18 cellular contexts compared by ENCODE assay signal in genomic region chr4:7224878-7225533, GRCh38. TPM values are rescaled to one million over a fixed set of nuclear protein-coding genes. Genes with fewer than 3 reads are reported as not detected.
A peak's percentile ranks its signal among the peaks of the same experiment; 100 is the strongest.
DNase-seq lines count a peak whose midpoint lies in the region; ATAC-seq, FAIRE-seq and TF ChIP-seq lines count a peak whose summit lies in the region.
"Had no signal": no experiment of that assay in that cellular context is flagged by ENCODE, and none has a peak within 500 bp of the region (broad histone marks: within the 10 kb centered on the region; RNA-seq: fewer than 3 reads in every experiment).

No MANE protein-coding gene starts in this region.

- TF ChIP-seq POLR2A in HepG2 (IDR thresholded peaks at IDR 0.05; ENCODE audit: insufficient read depth in 1 of 2, low read depth in 2 of 2, low read length in 2 of 2) = no peak

- H3K9ac ChIP-seq in SK-N-SH = no peak overlapping the region
- H3K9ac ChIP-seq in HepG2 (ENCODE audit: insufficient read depth, low read depth, low read length) = no peak overlapping the region

- WGBS in SK-N-SH (ENCODE audit: low lambda C conversion rate) = 83% methylated on average over 9 of the region's 11 CpGs
- 26% methylated on average over 6 of the region's 11 CpGs for WGBS in HepG2 (ENCODE audit: low lambda C conversion rate)

- H3K4me2 ChIP-seq in SK-N-SH = no peak overlapping the region
- H3K4me2 ChIP-seq in HepG2 (ENCODE audit: low read depth, low read length) = no peak overlapping the region
- H3K4me2 ChIP-seq: GM23338 had no signal

- no peaks in the 10 kb centered on the region for H3F3A ChIP-seq in SK-N-SH (replicated peaks; ENCODE audit: insufficient read depth)

- H3K27me3 ChIP-seq in SK-N-SH (ENCODE audit: insufficient read depth) (no peaks in the 10 kb centered on the region; the same call in 1 of the 2 replicates), HepG2 (ENCODE audit: control insufficient read depth in 1 of 2, insufficient read depth in 2 of 2, low read length in 2 of 2) (peaks cover 1 to 23% of the 10 kb centered on the region in 2 experiments; a peak in 4 of 5 replicates)

- no peaks in the 10 kb centered on the region for H3K9me2 ChIP-seq in SK-N-SH

- ATAC-seq in SK-N-SH treated with all-trans-retinoic acid at 6 μM for 48 hours (no peak), HepG2 (peak; percentile 56), GM18907 (IDR thresholded peaks at IDR 0.05; ENCODE audit: unreplicated experiment) (no peak)
- no peak for ATAC-seq in activated naive CD4-positive, alpha-beta T cell treated with anti-CD3 and anti-CD28 coated beads, Interleukin-2, amount 50 U/mL, for 72 hours
- ATAC-seq: GM23338 had no signal

- no peak for TF ChIP-seq EP300 in SK-N-SH (IDR thresholded peaks at IDR 0.05; ENCODE audit: borderline replicate concordance in 1 of 2, low read depth in 1 of 2, low read length in 1 of 2)
- TF ChIP-seq EP300 in HepG2 (IDR thresholded peaks at IDR 0.05; ENCODE audit: low read depth in 2 of 2, low read length in 2 of 2) = no peak
- no peak for TF ChIP-seq EP300 in HepG2 (CRISPR knock-in tag; IDR thresholded peaks at IDR 0.05; ENCODE audit: borderline replicate concordance)

- H3K79me2 ChIP-seq in SK-N-SH (ENCODE audit: insufficient read depth) (no peaks in the 10 kb centered on the region), HepG2 (ENCODE audit: insufficient read depth, low read length) (no peaks in the 10 kb centered on the region)

- no peak overlapping the region for H3K27ac ChIP-seq in SK-N-SH (ENCODE audit: low read depth in 2 of 2, low read length in 1 of 2)
- H3K27ac ChIP-seq in HepG2 (ENCODE audit: extremely low read length, insufficient read depth, low read length) = no peak overlapping the region
- H3K27ac ChIP-seq: C4-2B had no signal

- H3K4me1 ChIP-seq in SK-N-SH (ENCODE audit: control insufficient read depth in 1 of 2, insufficient read depth in 2 of 2, low read depth in 1 of 2, low read length in 1 of 2) = peaks cover 0 to 34% of the 10 kb centered on the region in 2 experiments; a peak in 1 of 4 replicates
- peaks cover 9% of the 10 kb centered on the region; the same call in 1 of the 2 replicates for H3K4me1 ChIP-seq in HepG2 (ENCODE audit: insufficient read depth, low read length)

- in situ Hi-C loops in HepG2 (cut with HindIII; ENCODE audit: extremely low pct_ligation_motif_present, low pct_unique_long_range_greater_than_20kb) = no loop called here

- POLR2A ChIA-PET in SK-N-SH (lab: Yijun Ruan, JAX) (no interaction called here), HepG2 (lab: Yijun Ruan, JAX) (no interaction called here)

- intact Hi-C loops in HepG2 (cut with micrococcal nuclease; ENCODE audit: unreplicated experiment) = no loop called here

- peak overlapping the region; percentile 83 for H3K27ac Mint-ChIP-seq in neural crest cell (ENCODE audit: unreplicated experiment)
- H3K27ac Mint-ChIP-seq in activated naive CD4-positive, alpha-beta T cell treated with anti-CD3 and anti-CD28 coated beads, Interleukin-2, amount 50 U/mL, for 72 hours = no peak overlapping the region
- H3K27ac Mint-ChIP-seq: CD4-positive, alpha-beta memory T cell; GM23338 had no signal

- H3K27me3 Mint-ChIP-seq in neural crest cell (ENCODE audit: low read depth) = no peaks in the 10 kb centered on the region

- no peak for TF ChIP-seq RAD21 in SK-N-SH (IDR thresholded peaks at IDR 0.05; ENCODE audit: low read length)
- no peak for TF ChIP-seq RAD21 in HepG2 (CRISPR knock-in tag; IDR thresholded peaks at IDR 0.05)

- H3K9me3 ChIP-seq in SK-N-SH (no peaks in the 10 kb centered on the region), HepG2 (ENCODE audit: low read length) (no peaks in the 10 kb centered on the region)

- no TSS peak for BruUV-seq in HepG2 (replicated peaks; lab: Mats Ljungman, UMichigan)

- CTCF ChIA-PET in SK-N-SH (lab: Yijun Ruan, JAX) = interaction anchor here (0.6 to 1.5 kb wide), 5 partner anchors 31 to 340 kb away, joined by 3 read pairs; partner anchors contain the start of gene SORCS2
- CTCF ChIA-PET in HepG2 (lab: Yijun Ruan, JAX; ENCODE audit: low intra/inter-chr PET ratio, low total read pairs) = no interaction called here

- no peaks in the 10 kb centered on the region for H3K36me3 ChIP-seq in SK-N-SH (replicated peaks in 1 of 2; ENCODE audit: control insufficient read depth in 1 of 2, insufficient read depth in 2 of 2, low read length in 1 of 2)
- no peaks in the 10 kb centered on the region for H3K36me3 ChIP-seq in HepG2 (replicated peaks in 1 of 2; ENCODE audit: control insufficient read depth in 1 of 2, insufficient read depth in 2 of 2, low read length in 2 of 2)

- no peak for DNase-seq in SK-N-SH
- DNase-seq in HepG2 (ENCODE audit: low spot score) = no peak
- DNase-seq in neural crest cell (ENCODE audit: low read depth, low spot score) = no peak
- DNase-seq in activated naive CD4-positive, alpha-beta T cell treated with anti-CD3 and anti-CD28 coated beads, Interleukin-2, amount 50 U/mL, for 72 hours (ENCODE audit: low spot score in 2 of 2) = no peak
- DNase-seq in NCI-H2081 treated with DMSO at 0.1 percent for 48 hours (lab: John Stamatoyannopoulos, UW) = no peak
- DNase-seq: 8988T; AML-193; CD4-positive, alpha-beta memory T cell; DMS153; EL; H7 had no signal

- H3K4me3 Mint-ChIP-seq in neural crest cell = no peak overlapping the region
- H3K4me3 Mint-ChIP-seq: CD4-positive, alpha-beta memory T cell; GM23338 had no signal

- H3K9me3 Mint-ChIP-seq in neural crest cell = no peaks in the 10 kb centered on the region
- H3K9me3 Mint-ChIP-seq in activated naive CD4-positive, alpha-beta T cell treated with anti-CD3 and anti-CD28 coated beads, Interleukin-2, amount 50 U/mL, for 72 hours = no peaks in the 10 kb centered on the region
- H3K9me3 Mint-ChIP-seq: CD4-positive, alpha-beta memory T cell; GM23338 had no signal

- H4K20me1 ChIP-seq in SK-N-SH (ENCODE audit: insufficient read depth) = no peaks in the 10 kb centered on the region
- no peaks in the 10 kb centered on the region for H4K20me1 ChIP-seq in HepG2 (ENCODE audit: insufficient read depth, low read length)

- TF ChIP-seq CTCF in SK-N-SH (IDR thresholded peaks at IDR 0.05) (no peak), HepG2 (CRISPR knock-in tag; IDR thresholded peaks at IDR 0.05) (no peak), neural crest cell (conservative IDR thresholded peaks at IDR 0.05) (no peak)

- H3K36me3 Mint-ChIP-seq in neural crest cell (ENCODE audit: low read depth) = no peaks in the 10 kb centered on the region
- H3K36me3 Mint-ChIP-seq in activated naive CD4-positive, alpha-beta T cell treated with anti-CD3 and anti-CD28 coated beads, Interleukin-2, amount 50 U/mL, for 72 hours = no peaks in the 10 kb centered on the region
- H3K36me3 Mint-ChIP-seq: CD4-positive, alpha-beta memory T cell had no signal

- H2AFZ ChIP-seq in SK-N-SH (ENCODE audit: low read depth) = no peak overlapping the region
- no peak overlapping the region for H2AFZ ChIP-seq in HepG2 (ENCODE audit: low read length)
- H2AFZ ChIP-seq: GM23338 had no signal

- peaks cover 10% of the 10 kb centered on the region for H3K4me1 Mint-ChIP-seq in neural crest cell
- H3K4me1 Mint-ChIP-seq: CD4-positive, alpha-beta memory T cell; GM23338 had no signal

- H3K4me3 ChIP-seq in SK-N-SH (ENCODE audit: low read depth in 2 of 2, low read length in 1 of 2) (no peak overlapping the region), HepG2 (replicated peaks in 1 of 3; ENCODE audit: insufficient read depth in 1 of 3, low read depth in 2 of 3, low read length in 3 of 3) (no peak overlapping the region)
- H3K4me3 ChIP-seq: GM23338 had no signal

- no peak for FAIRE-seq in HepG2 (lab: Jason Lieb, UNC)
- FAIRE-seq: G401.6, GM12891, HTR-8/SVneo had no signal

TF ChIP-seq in SK-N-SH treated with all-trans-retinoic acid at 6 μM for 48 hours, 23 proteins besides CTCF, POLR2A, EP300 and RAD21:
- TF ChIP-seq ZFP3 (CRISPR knock-in tag; IDR thresholded peaks at IDR 0.05) (peak; percentile 97), ZNF70 (CRISPR knock-in tag; IDR thresholded peaks at IDR 0.05) (no peak)

TF ChIP-seq in SK-N-SH, 30 proteins besides CTCF, POLR2A, EP300 and RAD21 (continues in another document):
- TF ChIP-seq TEAD4 (IDR thresholded peaks at IDR 0.05; ENCODE audit: borderline replicate concordance, insufficient read depth) (no peak), TCF12 (IDR thresholded peaks at IDR 0.05) (no peak)

TF ChIP-seq in HepG2, 621 proteins besides CTCF, POLR2A, EP300 and RAD21 (continues in another document):
- TF ChIP-seq ZNF350 (CRISPR knock-in tag; IDR thresholded peaks at IDR 0.05; ENCODE audit: borderline replicate concordance, low read depth) (no peak), FOSL1 (CRISPR knock-in tag; IDR thresholded peaks at IDR 0.05; ENCODE audit: borderline replicate concordance) (no peak), ARID2 (CRISPR knock-in tag; IDR thresholded peaks at IDR 0.05; ENCODE audit: borderline replicate concordance) (no peak), BCL6 (CRISPR knock-in tag; IDR thresholded peaks at IDR 0.05) (no peak)

RNA-seq across cellular contexts. Expression of gene SORCS2, which starts 32.7 kb away (rescaled TPM):
- polyA plus RNA-seq in SK-N-SH (2012; rRNA removed) (0.99 and 1.6 TPM in 2 replicates), HepG2 (2011; rRNA removed) (0.82 and 2.6 TPM in 2 replicates)
- polyA plus RNA-seq in SK-N-SH (2012; cell fraction: cytosol; rRNA removed) = 0.58 and 0.79 TPM in 2 replicates
- 2.2 and 2.5 TPM in 2 replicates for polyA plus RNA-seq in SK-N-SH (2012; cell fraction: nucleus; rRNA removed)
- total RNA-seq in HepG2 (2016; rRNA removed; fragmentation: Illumina TruSeq; extraction: Trizol) (0.66 and 1.0 TPM in 2 replicates), neural crest cell (1.1 and 1.2 TPM in 2 replicates)
- 0.09 and 0.10 TPM in 2 replicates for total RNA-seq in HepG2 (2016; cell fraction: cytosol; rRNA removed; fragmentation: Illumina TruSeq; extraction: Trizol; ENCODE audit: low read depth)
- total RNA-seq in HepG2 (2016; cell fraction: insoluble cytoplasmic fraction; rRNA removed; fragmentation: Illumina TruSeq; extraction: Trizol) = 0.46 and 0.71 TPM in 2 replicates
- 0.43 and 0.55 TPM in 2 replicates for total RNA-seq in HepG2 (2016; cell fraction: membrane; rRNA removed; fragmentation: Illumina TruSeq; extraction: Trizol)
- total RNA-seq in HepG2 (2016; cell fraction: nucleus; rRNA removed; fragmentation: Illumina TruSeq; extraction: Trizol) = 1.9 and 2.0 TPM in 2 replicates
- polyA plus RNA-seq in HepG2 (2011; cell fraction: cytosol; rRNA removed) = 0.35 and 0.82 TPM in 2 replicates
- polyA plus RNA-seq in HepG2 (2011; cell fraction: nucleus; rRNA removed) = 10.2 and 19.2 TPM in 2 replicates
- 3.3 and 4.5 TPM in 2 replicates for polyA plus RNA-seq in HepG2 (2012)
- polyA plus RNA-seq in HepG2 (2016; cell fraction: cytosol; fragmentation: Illumina TruSeq; extraction: Trizol; ENCODE audit: low read depth) = 0.06 and 0.07 TPM in 2 replicates
- polyA plus RNA-seq in HepG2 (2016; cell fraction: insoluble cytoplasmic fraction; fragmentation: Illumina TruSeq; extraction: Trizol; ENCODE audit: low read depth) = 0.38 and 1.0 TPM in 2 replicates
- polyA plus RNA-seq in HepG2 (2016; cell fraction: membrane; fragmentation: Illumina TruSeq; extraction: Trizol; ENCODE audit: low read depth) = 0.13 and 0.14 TPM in 2 replicates
- 2.4 and 2.8 TPM in 2 replicates for polyA plus RNA-seq in HepG2 (2016; cell fraction: nucleus; fragmentation: Illumina TruSeq; extraction: Trizol; ENCODE audit: insufficient read depth, low read depth)
- 1.1 and 3.6 TPM in 2 replicates for polyA minus RNA-seq in HepG2 (2011; rRNA and poly(A)+ RNA removed; ENCODE audit: low replicate concordance)
- polyA minus RNA-seq in HepG2 (2011; cell fraction: cytosol; rRNA and poly(A)+ RNA removed) = 0.62 and 0.99 TPM in 2 replicates
- polyA minus RNA-seq in HepG2 (2011; cell fraction: nucleus; rRNA and poly(A)+ RNA removed) = 1.0 and 2.5 TPM in 2 replicates
- under 1 TPM in 1 of 2 donors, not detected in 1; 0.25 TPM for total RNA-seq in activated naive CD4-positive, alpha-beta T cell treated with anti-CD3 and anti-CD28 coated beads, Interleukin-2, amount 50 U/mL, for 72 hours
- total RNA-seq: CD4-positive, alpha-beta memory T cell had no signal
- polyA plus RNA-seq: CD4-positive, alpha-beta memory T cell had no signal
